In the genomic region with DNA sequence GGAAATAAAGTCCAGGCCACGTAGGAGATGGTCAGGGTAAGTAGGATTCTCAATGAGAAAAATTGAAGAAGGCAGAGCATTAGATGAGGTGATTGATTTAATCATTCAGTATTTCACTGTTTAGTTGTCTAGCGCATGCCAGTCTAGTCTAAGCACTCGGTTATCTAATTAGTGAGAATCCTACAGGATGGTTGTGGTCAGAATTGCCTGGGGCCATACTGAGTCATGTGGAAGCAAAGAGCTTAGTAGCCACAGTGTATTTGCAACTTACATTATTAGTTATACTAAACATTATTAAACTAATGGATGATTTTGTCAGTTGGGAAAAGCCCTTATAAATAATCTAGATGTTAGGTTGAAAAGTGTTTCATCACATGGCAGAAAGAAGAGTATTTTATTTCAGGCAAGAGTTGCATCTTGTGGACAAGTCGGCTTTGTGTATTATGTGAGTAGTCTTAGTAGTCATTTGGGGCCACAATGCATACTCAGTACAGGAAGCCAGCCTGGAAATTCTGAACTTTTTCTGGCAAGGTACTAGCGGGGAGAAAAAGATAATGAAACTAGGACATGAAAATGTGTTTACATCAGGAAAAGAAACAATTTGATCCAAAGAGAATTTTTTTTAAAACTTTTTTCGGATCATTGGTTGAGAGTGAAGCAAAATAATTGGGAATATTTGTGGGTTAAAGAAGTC, we compare ENCODE assay signal across 14 cellular contexts. TPM values are rescaled to one million over a fixed set of nuclear protein-coding genes. Genes with fewer than 3 reads are reported as not detected.
A peak's percentile ranks its signal among the peaks of the same experiment; 100 is the strongest.
DNase-seq lines count a peak whose midpoint lies in the region; ATAC-seq and TF ChIP-seq lines count a peak whose summit lies in the region.
"Had no signal": no experiment of that assay in that cellular context is flagged by ENCODE, and none has a peak within 500 bp of the region (broad histone marks: within the 10 kb centered on the region; RNA-seq: fewer than 3 reads in every experiment).

No MANE protein-coding gene starts in this region.

- no peak overlapping the region for H3K4me3 ChIP-seq in AG09309 (ENCODE audit: control insufficient read depth, low read depth, low read length)
- H3K4me3 ChIP-seq in coronary artery = peak overlapping the region; percentile 6

- H3K27ac Mint-ChIP-seq in stimulated activated naive B cell treated with anti-CD40 and anti-IgM and Interleukin-4, amounts not matched to agents 10 μg/mL and 1 μg/mL and 100 μg/mL, for 72 hours = no peak overlapping the region

- no peaks in the 10 kb centered on the region for H3K9me3 Mint-ChIP-seq in stimulated activated naive B cell treated with anti-CD40 and anti-IgM and Interleukin-4, amounts not matched to agents 10 μg/mL and 1 μg/mL and 100 μg/mL, for 72 hours

- no peak overlapping the region for H3K4me3 Mint-ChIP-seq in stimulated activated naive B cell treated with anti-CD40 and anti-IgM and Interleukin-4, amounts not matched to agents 10 μg/mL and 1 μg/mL and 100 μg/mL, for 72 hours

- ATAC-seq in GM19328 (IDR thresholded peaks at IDR 0.05; ENCODE audit: unreplicated experiment) (no peak), HG03565 (IDR thresholded peaks at IDR 0.05; ENCODE audit: unreplicated experiment) (no peak), HG03095 (IDR thresholded peaks at IDR 0.05; ENCODE audit: unreplicated experiment) (no peak)
- no peak for ATAC-seq in stimulated activated naive B cell treated with anti-CD40 and anti-IgM and Interleukin-4, amounts not matched to agents 10 μg/mL and 1 μg/mL and 100 μg/mL, for 72 hours (replicated peaks)

- DNase-seq in AG09309 (ENCODE audit: low read depth) = peak; percentile 23
- peak; percentile 27 for DNase-seq in LHCN-M2 (ENCODE audit: low read depth)
- DNase-seq in coronary artery (ENCODE audit: low spot score) = no peak
- peak; percentile 60 for DNase-seq in non-pigmented ciliary epithelial cell (ENCODE audit: low read depth)
- DNase-seq in stimulated activated naive B cell treated with anti-CD40 and anti-IgM and Interleukin-4, amounts not matched to agents 10 μg/mL and 1 μg/mL and 100 μg/mL, for 72 hours = no peak
- DNase-seq: activated naive CD4-positive, alpha-beta T cell treated with anti-CD3 and anti-CD28 coated beads, Interleukin-2, amount 50 U/mL, for 16 hours; kidney; NCI-H1092 treated with DMSO at 0.1 percent for 48 hours; NCI-H69; stimulated activated CD4-positive, alpha-beta T cell treated with anti-CD3 and anti-CD28 coated beads, Interleukin-2, amount 100 ng/mL, for 48 hours had no signal

- no peaks in the 10 kb centered on the region for H3K4me1 Mint-ChIP-seq in stimulated activated naive B cell treated with anti-CD40 and anti-IgM and Interleukin-4, amounts not matched to agents 10 μg/mL and 1 μg/mL and 100 μg/mL, for 72 hours

- H3K27ac ChIP-seq in coronary artery = peak overlapping the region in 1 of 2 donors; percentile 39
- H3K27ac ChIP-seq: HL-60 had no signal

- H3K36me3 Mint-ChIP-seq in stimulated activated naive B cell treated with anti-CD40 and anti-IgM and Interleukin-4, amounts not matched to agents 10 μg/mL and 1 μg/mL and 100 μg/mL, for 72 hours = peaks cover 12 to 26% of the 10 kb centered on the region in 2 donors

- no peaks in the 10 kb centered on the region for H3K27me3 Mint-ChIP-seq in stimulated activated naive B cell treated with anti-CD40 and anti-IgM and Interleukin-4, amounts not matched to agents 10 μg/mL and 1 μg/mL and 100 μg/mL, for 72 hours

- no peak for TF ChIP-seq CTCF in AG09309 (IDR thresholded peaks at IDR 0.05; ENCODE audit: control insufficient read depth, insufficient read depth, low read depth, low read length, missing control alignments)
- TF ChIP-seq CTCF in coronary artery (IDR thresholded peaks at IDR 0.05) = no peak

RNA-seq across cellular contexts. Expression of a gene that starts 31.9 kb away (rescaled TPM):
- total RNA-seq in LHCN-M2 (2014; rRNA removed) = 10.8 and 17.4 TPM in 2 replicates
- 6.6 TPM for polyA plus RNA-seq in LHCN-M2 (2012)

Comparison
In these comparisons a context has a peak if more than half of its experiments do, and no peak if none do; other contexts are left out.
1. DNase-seq: peak in AG09309 (single experiment), LHCN-M2 (single experiment) and non-pigmented ciliary epithelial cell (single experiment); none in coronary artery (single experiment) and stimulated activated naive B cell treated with anti-CD40 and anti-IgM and Interleukin-4, amounts not matched to agents 10 μg/mL and 1 μg/mL and 100 μg/mL, for 72 hours (single experiment).